Comparison of ENCODE assay signal across 16 cellular contexts in the genomic region with DNA sequence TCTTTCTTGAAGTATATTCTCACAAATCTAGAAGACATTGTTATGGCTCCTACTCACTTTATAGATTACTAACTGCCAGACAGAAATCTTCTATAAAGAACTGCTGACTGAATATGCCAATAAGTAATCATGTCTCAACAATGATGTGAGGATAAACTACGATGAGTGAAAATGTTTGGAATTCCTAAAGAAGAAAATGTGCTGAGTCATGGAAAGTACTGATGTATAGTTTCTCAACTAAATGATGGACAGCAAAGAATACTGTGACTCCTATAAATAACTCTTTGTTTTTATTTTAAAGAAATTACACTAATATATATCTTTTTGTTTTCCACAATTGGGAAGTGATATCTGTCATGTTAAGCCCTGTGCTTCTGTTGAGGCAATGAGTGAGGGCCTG.
A peak's percentile ranks its signal among the peaks of the same experiment; 100 is the strongest.
DNase-seq lines count a peak whose midpoint lies in the region; ATAC-seq, FAIRE-seq and TF ChIP-seq lines count a peak whose summit lies in the region.
"Had no signal": no experiment of that assay in that cellular context is flagged by ENCODE, and none has a peak within 500 bp of the region (broad histone marks: within the 10 kb centered on the region; RNA-seq: fewer than 3 reads in every experiment).

No MANE protein-coding gene starts in this region.

- H3K79me1 ChIP-seq in H1 (ENCODE audit: low read depth, low read length), result no peaks in the 10 kb centered on the region
- peaks cover 2% of the 10 kb centered on the region for H3K79me1 ChIP-seq in trophoblast cell (ENCODE audit: low read length)

- TF ChIP-seq RAD21 in SK-N-SH (IDR thresholded peaks at IDR 0.05; ENCODE audit: low read length) (no peak), H1 (IDR thresholded peaks at IDR 0.05 in 1 of 2, conservative IDR thresholded peaks at IDR 0.05 in 1 of 2; ENCODE audit: low read depth in 2 of 2, low read length in 2 of 2) (no peak)

- H3K4ac ChIP-seq in H1 (replicated peaks; ENCODE audit: insufficient read length, low read depth, low read length), result no peak overlapping the region
- no peak overlapping the region for H3K4ac ChIP-seq in trophoblast cell (ENCODE audit: low read depth, low read length)

- POLR2A ChIA-PET in SK-N-SH (lab: Yijun Ruan, JAX) (no interaction called here), H1 (lab: Charles Lee; ENCODE audit: partially characterized antibody) (no interaction called here)

- no peak for DNase-seq in SK-N-SH
- peak; percentile 16 for DNase-seq in OCI-M1 (lab: John Stamatoyannopoulos, UW)
- no peak for DNase-seq in H1 (ENCODE audit: low read depth in 1 of 2, low spot score in 2 of 2)
- DNase-seq in trophoblast cell, result peak in 1 of 2 donors; percentile 34
- DNase-seq in UCSD-AML1 (lab: John Stamatoyannopoulos, UW; ENCODE audit: unreplicated experiment), result no peak
- DNase-seq in inferior parietal cortex (ENCODE audit: extremely low spot score), result no peak
- DNase-seq: H9, NCI-H1105 treated with DMSO at 0.1 percent for 48 hours, NCI-H187, NCI-H226, NCI-H524 treated with DMSO at 0.1 percent for 48 hours, PC-9 had no signal

- no peak overlapping the region for H2BK15ac ChIP-seq in H1 (ENCODE audit: low read length)

- TF ChIP-seq CTCF in SK-N-SH (IDR thresholded peaks at IDR 0.05) (no peak), H1 (IDR thresholded peaks at IDR 0.05; ENCODE audit: control extremely low read depth in 1 of 3, insufficient read depth in 1 of 3, low read depth in 1 of 3, low read length in 3 of 3) (no peak)

- H3K4me3 ChIP-seq in SK-N-SH (ENCODE audit: low read depth in 2 of 2, low read length in 1 of 2) (no peak overlapping the region), H1 (ENCODE audit: extremely low read depth in 1 of 4, insufficient read depth in 2 of 4, low read depth in 3 of 4, low read length in 4 of 4) (no peak overlapping the region), trophoblast cell (ENCODE audit: low read depth, low read length) (no peak overlapping the region)
- H3K4me3 ChIP-seq: PC-9, SJSA1 had no signal

- H2BK120ac ChIP-seq in H1 (replicated peaks; ENCODE audit: low read depth, low read length) (no peak overlapping the region), trophoblast cell (ENCODE audit: insufficient read depth, low read length, poor library complexity) (peak overlapping the region; percentile 15)

- H3K27me3 ChIP-seq in SK-N-SH (ENCODE audit: insufficient read depth), result no peaks in the 10 kb centered on the region
- no peaks in the 10 kb centered on the region for H3K27me3 ChIP-seq in H1 (replicated peaks in 1 of 4; ENCODE audit: control insufficient read depth in 3 of 4, extremely low read depth in 1 of 4, insufficient read depth in 3 of 4, low read length in 3 of 4)
- H3K27me3 ChIP-seq in trophoblast cell (ENCODE audit: insufficient read depth, low read length), result no peaks in the 10 kb centered on the region
- H3K27me3 ChIP-seq: SJSA1 had no signal

- no peak overlapping the region for H3K4me2 ChIP-seq in SK-N-SH
- no peak overlapping the region for H3K4me2 ChIP-seq in H1 (ENCODE audit: insufficient read depth in 1 of 2, low read depth in 2 of 2, low read length in 2 of 2)
- no peak overlapping the region for H3K4me2 ChIP-seq in trophoblast cell (ENCODE audit: low read length)
- H3K4me2 ChIP-seq: PC-9 had no signal

- no peak overlapping the region for H4K12ac ChIP-seq in trophoblast cell (ENCODE audit: low read depth, low read length)

- H4K20me1 ChIP-seq in SK-N-SH (ENCODE audit: insufficient read depth) (no peaks in the 10 kb centered on the region), H1 (replicated peaks in 1 of 2; ENCODE audit: control insufficient read depth in 1 of 2, insufficient read depth in 2 of 2, low read length in 2 of 2) (no peaks in the 10 kb centered on the region)

- H3K79me2 ChIP-seq in SK-N-SH (ENCODE audit: insufficient read depth) (no peaks in the 10 kb centered on the region), H1 (ENCODE audit: control insufficient read depth in 1 of 2, insufficient read depth in 2 of 2, low read length in 2 of 2) (no peaks in the 10 kb centered on the region), trophoblast cell (ENCODE audit: control insufficient read depth, insufficient read depth, low read length, poor library complexity) (no peaks in the 10 kb centered on the region)

- H2BK12ac ChIP-seq in H1 (ENCODE audit: low read depth, low read length) (no peak overlapping the region), trophoblast cell (ENCODE audit: low read length) (no peak overlapping the region)

- no peak overlapping the region for H3K56ac ChIP-seq in H1 (replicated peaks; ENCODE audit: insufficient read length, low read depth, low read length)

- TF ChIP-seq EP300 in SK-N-SH (IDR thresholded peaks at IDR 0.05; ENCODE audit: borderline replicate concordance in 1 of 2, low read depth in 1 of 2, low read length in 1 of 2) (no peak), H1 (IDR thresholded peaks at IDR 0.05; ENCODE audit: borderline replicate concordance in 1 of 2, low read depth in 2 of 2, low read length in 2 of 2) (no peak)

- H3K18ac ChIP-seq in H1 (ENCODE audit: extremely low read depth, low read length) (no peak overlapping the region), trophoblast cell (ENCODE audit: low read length) (no peak overlapping the region)

- H3K4me1 ChIP-seq in SK-N-SH (ENCODE audit: control insufficient read depth in 1 of 2, insufficient read depth in 2 of 2, low read depth in 1 of 2, low read length in 1 of 2) (no peaks in the 10 kb centered on the region), H1 (replicated peaks in 1 of 4; ENCODE audit: control insufficient read depth in 3 of 4, insufficient read depth in 4 of 4, low read length in 3 of 4) (no peaks in the 10 kb centered on the region), trophoblast cell (ENCODE audit: control insufficient read depth in 1 of 2, insufficient read depth in 2 of 2, low read length in 2 of 2) (peaks cover 2 to 3% of the 10 kb centered on the region in 2 experiments)
- H3K4me1 ChIP-seq: SJSA1 had no signal

- H3K14ac ChIP-seq in H1 (ENCODE audit: insufficient read length), result no peak overlapping the region
- H3K14ac ChIP-seq in trophoblast cell (ENCODE audit: low read length), result no peak overlapping the region

- H2AFZ ChIP-seq in SK-N-SH (ENCODE audit: low read depth) (no peak overlapping the region), H1 (ENCODE audit: low read length) (no peak overlapping the region), trophoblast cell (ENCODE audit: insufficient read depth, low read length, poor library complexity) (no peak overlapping the region)
- H2AFZ ChIP-seq: PC-9 had no signal

- H4K8ac ChIP-seq in H1 (ENCODE audit: extremely low read depth, insufficient read depth, low read length), result no peak overlapping the region
- H4K8ac ChIP-seq in trophoblast cell (ENCODE audit: low read depth, low read length), result peak overlapping the region; percentile 26

- no peak overlapping the region for H2BK20ac ChIP-seq in H1 (ENCODE audit: low read length)

- 39% methylated on average over 1 of the region's 1 CpG for WGBS in SK-N-SH (ENCODE audit: low lambda C conversion rate)
- 89% methylated on average over 1 of the region's 1 CpG; no CpG with 5 or more reads in 1 of the 2 experiments for WGBS in H1 (ENCODE audit: extremely low coverage in 1 of 2, insufficient coverage in 1 of 2, insufficient read length in 1 of 2, insufficient replicate concordance in 2 of 2, low coverage in 1 of 2, low lambda C conversion rate in 2 of 2, missing lambda C conversion rate in 1 of 2), 2 experiments
- WGBS in trophoblast cell (ENCODE audit: extremely low coverage, insufficient coverage, insufficient read length), result no CpG with 5 or more reads among the region's 1 CpG

- ATAC-seq in SK-N-SH treated with all-trans-retinoic acid at 6 μM for 48 hours, result no peak
- no peak for ATAC-seq in HG03520 (IDR thresholded peaks at IDR 0.05; ENCODE audit: unreplicated experiment)

- H3K27ac ChIP-seq in SK-N-SH (ENCODE audit: low read depth in 2 of 2, low read length in 1 of 2) (no peak overlapping the region), H1 (ENCODE audit: low read depth, low read length) (no peak overlapping the region), trophoblast cell (ENCODE audit: low read depth, low read length) (no peak overlapping the region)
- H3K27ac ChIP-seq: 22Rv1, PC-9, SJSA1 had no signal

- no peaks in the 10 kb centered on the region for H3F3A ChIP-seq in SK-N-SH (replicated peaks; ENCODE audit: insufficient read depth)

- H4K91ac ChIP-seq in H1 (replicated peaks; ENCODE audit: insufficient read length, low read length) (no peak overlapping the region), trophoblast cell (ENCODE audit: low read depth, low read length) (no peak overlapping the region)

- no peak overlapping the region for H2BK5ac ChIP-seq in H1 (ENCODE audit: low read depth, low read length)
- H2BK5ac ChIP-seq in trophoblast cell (ENCODE audit: low read depth, low read length, poor library complexity), result no peak overlapping the region

- no peak overlapping the region for H4K5ac ChIP-seq in H1 (ENCODE audit: insufficient read length, low read depth, low read length)

- no peak for FAIRE-seq in H1 (lab: Jason Lieb, UNC)

- H3K9me2 ChIP-seq in SK-N-SH, result no peaks in the 10 kb centered on the region

- no peaks in the 10 kb centered on the region for H3K23me2 ChIP-seq in H1 (ENCODE audit: low read depth, low read length)

- H3K9ac ChIP-seq in SK-N-SH (no peak overlapping the region), H1 (replicated peaks in 1 of 4; ENCODE audit: extremely low read depth in 1 of 4, low read depth in 3 of 4, low read length in 3 of 4) (no peak overlapping the region), trophoblast cell (ENCODE audit: low read length) (no peak overlapping the region)

- no peaks in the 10 kb centered on the region for H3K9me3 ChIP-seq in SK-N-SH
- H3K9me3 ChIP-seq in H1 (ENCODE audit: insufficient read depth in 2 of 2, low read depth in 1 of 2, low read length in 1 of 2), result no peaks in the 10 kb centered on the region
- H3K9me3 ChIP-seq in trophoblast cell (ENCODE audit: insufficient read depth, low read depth, low read length), result no peaks in the 10 kb centered on the region
- H3K9me3 ChIP-seq: SJSA1 had no signal

- H3K36me3 ChIP-seq in SK-N-SH (replicated peaks in 1 of 2; ENCODE audit: control insufficient read depth in 1 of 2, insufficient read depth in 2 of 2, low read length in 1 of 2), result no peaks in the 10 kb centered on the region
- H3K36me3 ChIP-seq in H1 (ENCODE audit: control insufficient read depth in 2 of 4, insufficient read depth in 4 of 4, low read length in 3 of 4), result no peaks in the 10 kb centered on the region
- H3K36me3 ChIP-seq in trophoblast cell (ENCODE audit: control insufficient read depth in 1 of 2, insufficient read depth in 2 of 2, low read length in 2 of 2), result no peaks in the 10 kb centered on the region
- H3K36me3 ChIP-seq: SJSA1 had no signal

- H3K23ac ChIP-seq in H1 (ENCODE audit: insufficient read length) (no peak overlapping the region), trophoblast cell (ENCODE audit: low read length) (no peak overlapping the region)

- H2AK5ac ChIP-seq in H1 (ENCODE audit: low read depth, low read length) (no peak overlapping the region), trophoblast cell (ENCODE audit: low read length) (no peak overlapping the region)

- TF ChIP-seq POLR2A in H1 (IDR thresholded peaks at IDR 0.05; ENCODE audit: control extremely low read depth in 1 of 2, low read depth in 2 of 2, low read length in 2 of 2), result no peak

- CTCF ChIA-PET in SK-N-SH (lab: Yijun Ruan, JAX), result no interaction called here
- CTCF ChIA-PET in H1 (lab: Charles Lee; ENCODE audit: partially characterized antibody), result no interaction called here

TF ChIP-seq in H1, 55 proteins besides CTCF, POLR2A, EP300 and RAD21 (continues in another document):
- TF ChIP-seq BACH1 (IDR thresholded peaks at IDR 0.05; ENCODE audit: low read length), result peak; percentile 96
